Comparison of ENCODE assay signal across 1 cellular context in genomic region chr5:181131514-181131913, GRCh38.
TF ChIP-seq lines count a peak whose summit lies in the region.

No MANE protein-coding gene starts in this region.

TF ChIP-seq in K562, 482 proteins besides CTCF, POLR2A, EP300 and RAD21 (continued from another document):
- TF ChIP-seq ZBTB40 (IDR thresholded peaks at IDR 0.05), result peak; percentile 62
- no peak for TF ChIP-seq ZBTB40 (CRISPR knock-in tag; IDR thresholded peaks at IDR 0.05)
- 0 out of 2 replicates have a peak, but pooled peaks have one; percentile 24 for TF ChIP-seq SMARCA4 (IDR thresholded peaks at IDR 0.05)
